In the genomic region with DNA sequence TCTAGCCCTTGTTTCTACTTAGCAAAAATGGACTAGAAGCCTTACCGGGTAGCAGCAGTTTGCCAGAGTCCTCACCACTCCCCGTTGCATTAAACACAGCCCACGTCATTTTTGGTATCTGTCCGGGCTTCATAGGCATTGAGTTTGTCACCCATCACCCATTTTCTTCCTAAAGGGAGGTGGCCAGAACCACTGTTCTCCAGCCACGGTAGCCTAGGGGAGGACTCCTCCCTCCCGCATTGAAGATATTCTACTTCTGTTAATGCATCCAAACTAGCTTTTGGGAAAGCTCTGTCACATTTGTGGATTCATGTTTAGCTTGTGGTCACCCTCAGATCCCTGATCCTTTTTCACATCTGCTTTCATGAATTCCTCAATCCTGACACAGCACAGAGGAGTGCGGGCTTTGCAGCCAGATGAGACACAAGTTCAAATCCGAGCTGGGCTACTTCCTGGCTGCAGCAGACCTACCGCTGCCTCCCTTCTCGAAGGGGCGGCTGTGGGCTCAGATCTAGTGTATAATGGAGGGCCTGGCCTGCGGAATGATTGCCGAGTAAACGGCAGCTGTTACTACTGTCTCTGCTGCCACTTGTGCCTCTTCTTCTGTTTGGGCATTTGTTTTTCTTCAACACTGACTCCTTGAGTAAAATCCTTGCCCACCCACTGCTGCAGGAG, we compare ENCODE assay signal across 15 cellular contexts.
A peak's percentile ranks its signal among the peaks of the same experiment; 100 is the strongest.
DNase-seq lines count a peak whose midpoint lies in the region; ATAC-seq and TF ChIP-seq lines count a peak whose summit lies in the region.
"Had no signal": no experiment of that assay in that cellular context is flagged by ENCODE, and none has a peak within 500 bp of the region (broad histone marks: within the 10 kb centered on the region; RNA-seq: fewer than 3 reads in every experiment).

No MANE protein-coding gene starts in this region.

- no peak overlapping the region for H3K4me3 ChIP-seq in endodermal cell (ENCODE audit: low read length)
- H3K4me3 ChIP-seq: breast epithelium, left ventricle myocardium inferior, spleen had no signal

- peak overlapping the region; percentile 48 for H3K4me3 Mint-ChIP-seq in activated naive CD8-positive, alpha-beta T cell treated with anti-CD3 and anti-CD28 coated beads, Interleukin-2, amount 10 ng/mL, durations not matched to agents 7 days and 5 days
- H3K4me3 Mint-ChIP-seq in activated naive CD8-positive, alpha-beta T cell treated with anti-CD3 and anti-CD28 coated beads for 36 hours = no peak overlapping the region
- H3K4me3 Mint-ChIP-seq in T-cell (peak overlapping the region in 2 of 3 donors; percentile 18 to 22), endodermal cell (no peak overlapping the region)

- no peak for DNase-seq in activated naive CD8-positive, alpha-beta T cell treated with anti-CD3 and anti-CD28 coated beads, Interleukin-2, amount 10 ng/mL, durations not matched to agents 7 days and 5 days
- DNase-seq in activated naive CD8-positive, alpha-beta T cell treated with anti-CD3 and anti-CD28 coated beads for 36 hours = no peak
- DNase-seq in T-cell = no peak
- peak; percentile 48 for DNase-seq in fibroblast of peridontal ligament (ENCODE audit: extremely low read depth)
- DNase-seq in OCI-M1 (lab: John Stamatoyannopoulos, UW) = no peak
- DNase-seq in NCI-H2227 treated with DMSO at 0.1 percent for 48 hours (lab: John Stamatoyannopoulos, UW) = no peak
- DNase-seq in endodermal cell = no peak
- DNase-seq: NCI-H1694 treated with DMSO at 0.1 percent for 48 hours, NCI-H510A had no signal

- CTCF ChIA-PET in T-cell (lab: Charles Lee) = interaction anchor here in 1 of 2 donors (0.5 to 0.8 kb wide), 2 partner anchors 18 to 97 kb away, joined by 3 read pairs; no protein-coding TSS in a partner anchor

- TF ChIP-seq CTCF in endodermal cell (conservative IDR thresholded peaks at IDR 0.05) = no peak

- no peak overlapping the region for H3K9ac ChIP-seq in endodermal cell (ENCODE audit: extremely low read depth, low read length, poor library complexity, severe bottlenecking)

- no peaks in the 10 kb centered on the region for H3K27me3 ChIP-seq in endodermal cell (ENCODE audit: control insufficient read depth, insufficient read depth, low read length, poor library complexity, severe bottlenecking)
- H3K27me3 ChIP-seq: breast epithelium had no signal

- no peak for ATAC-seq in activated naive CD8-positive, alpha-beta T cell treated with anti-CD3 and anti-CD28 coated beads, Interleukin-2, amount 10 ng/mL, durations not matched to agents 7 days and 5 days (ENCODE audit: low read depth)
- no peak for ATAC-seq in T-cell (replicated peaks in 1 of 4)
- no peak for ATAC-seq in GM21576 (IDR thresholded peaks at IDR 0.05; ENCODE audit: unreplicated experiment)

- no peaks in the 10 kb centered on the region for H3K36me3 ChIP-seq in endodermal cell (ENCODE audit: control insufficient read depth, insufficient read depth, low read length)
- H3K36me3 ChIP-seq: breast epithelium, left ventricle myocardium inferior, spleen had no signal

- WGBS in endodermal cell (ENCODE audit: insufficient coverage in 1 of 2, insufficient read length in 1 of 2), 2 experiments = 92 to 96% methylated on average over 10 to 14 of the region's 14 CpGs

- H3K4me1 ChIP-seq in endodermal cell (ENCODE audit: control insufficient read depth, insufficient read depth, low read length) = no peaks in the 10 kb centered on the region
- H3K4me1 ChIP-seq: breast epithelium had no signal

- peaks cover 52% of the 10 kb centered on the region for H3K4me1 Mint-ChIP-seq in activated naive CD8-positive, alpha-beta T cell treated with anti-CD3 and anti-CD28 coated beads, Interleukin-2, amount 10 ng/mL, durations not matched to agents 7 days and 5 days
- peaks cover 31% of the 10 kb centered on the region for H3K4me1 Mint-ChIP-seq in activated naive CD8-positive, alpha-beta T cell treated with anti-CD3 and anti-CD28 coated beads for 36 hours
- H3K4me1 Mint-ChIP-seq in T-cell (peaks cover 15 to 66% (median 47%) of the 10 kb centered on the region in 3 donors), endodermal cell (no peaks in the 10 kb centered on the region)

- H3K27me3 Mint-ChIP-seq in activated naive CD8-positive, alpha-beta T cell treated with anti-CD3 and anti-CD28 coated beads, Interleukin-2, amount 10 ng/mL, durations not matched to agents 7 days and 5 days = peaks cover 23% of the 10 kb centered on the region
- peaks cover 66% of the 10 kb centered on the region for H3K27me3 Mint-ChIP-seq in activated naive CD8-positive, alpha-beta T cell treated with anti-CD3 and anti-CD28 coated beads for 36 hours
- peaks cover 37 to 46% of the 10 kb centered on the region in 2 donors for H3K27me3 Mint-ChIP-seq in T-cell
- H3K27me3 Mint-ChIP-seq in endodermal cell (ENCODE audit: insufficient read depth) = no peaks in the 10 kb centered on the region

- peak overlapping the region; percentile 73 for H3K27ac Mint-ChIP-seq in activated naive CD8-positive, alpha-beta T cell treated with anti-CD3 and anti-CD28 coated beads, Interleukin-2, amount 10 ng/mL, durations not matched to agents 7 days and 5 days
- no peak overlapping the region for H3K27ac Mint-ChIP-seq in activated naive CD8-positive, alpha-beta T cell treated with anti-CD3 and anti-CD28 coated beads for 36 hours
- H3K27ac Mint-ChIP-seq in T-cell (peak overlapping the region; percentile 65 to 89), endodermal cell (no peak overlapping the region)
- H3K27ac Mint-ChIP-seq: activated naive CD8-positive, alpha-beta T cell; progenitor cell of endocrine pancreas had no signal

- no peaks in the 10 kb centered on the region for H3K9me3 ChIP-seq in endodermal cell (ENCODE audit: control insufficient read depth, low read length)
- H3K9me3 ChIP-seq: breast epithelium, left ventricle myocardium inferior, spleen had no signal

- H3K9me3 Mint-ChIP-seq in activated naive CD8-positive, alpha-beta T cell treated with anti-CD3 and anti-CD28 coated beads, Interleukin-2, amount 10 ng/mL, durations not matched to agents 7 days and 5 days = no peaks in the 10 kb centered on the region
- no peaks in the 10 kb centered on the region for H3K9me3 Mint-ChIP-seq in activated naive CD8-positive, alpha-beta T cell treated with anti-CD3 and anti-CD28 coated beads for 36 hours
- H3K9me3 Mint-ChIP-seq in T-cell = no peaks in the 10 kb centered on the region
- H3K9me3 Mint-ChIP-seq in endodermal cell = no peaks in the 10 kb centered on the region

- no peaks in the 10 kb centered on the region for H3K36me3 Mint-ChIP-seq in activated naive CD8-positive, alpha-beta T cell treated with anti-CD3 and anti-CD28 coated beads, Interleukin-2, amount 10 ng/mL, durations not matched to agents 7 days and 5 days
- H3K36me3 Mint-ChIP-seq in activated naive CD8-positive, alpha-beta T cell treated with anti-CD3 and anti-CD28 coated beads for 36 hours = no peaks in the 10 kb centered on the region
- H3K36me3 Mint-ChIP-seq in T-cell (no peaks in the 10 kb centered on the region), endodermal cell (ENCODE audit: low read depth) (no peaks in the 10 kb centered on the region)
- H3K36me3 Mint-ChIP-seq: activated naive CD8-positive, alpha-beta T cell had no signal

- POLR2A ChIA-PET in activated naive CD8-positive, alpha-beta T cell treated with anti-CD3 and anti-CD28 coated beads, Interleukin-2, amount 10 ng/mL, durations not matched to agents 7 days and 5 days (lab: Charles Lee) = interaction anchor here (0.5 to 1.1 kb wide), 4 partner anchors 13 to 501 kb away, joined by 3 to 6 read pairs (median 4); partner anchors contain the start of genes EFHD2 and SPEN
- POLR2A ChIA-PET in T-cell (lab: Charles Lee) = interaction anchor here in 1 of 2 donors (0.5 to 0.7 kb wide), 2 partner anchors 65 to 66 kb away, joined by 3 to 4 read pairs; no protein-coding TSS in a partner anchor

- no peak overlapping the region for H3K27ac ChIP-seq in endodermal cell (ENCODE audit: low read depth, low read length)
- H3K27ac ChIP-seq: breast epithelium, left ventricle myocardium inferior had no signal

Comparison
In these comparisons a context has a peak if more than half of its experiments do, and no peak if none do; other contexts are left out.
1. H3K27ac Mint-ChIP-seq: peak in activated naive CD8-positive, alpha-beta T cell treated with anti-CD3 and anti-CD28 coated beads, Interleukin-2, amount 10 ng/mL, durations not matched to agents 7 days and 5 days (single experiment) and T-cell (2 of 2); none in activated naive CD8-positive, alpha-beta T cell treated with anti-CD3 and anti-CD28 coated beads for 36 hours (single experiment) and endodermal cell (single experiment).
2. H3K4me3 Mint-ChIP-seq: peak in activated naive CD8-positive, alpha-beta T cell treated with anti-CD3 and anti-CD28 coated beads, Interleukin-2, amount 10 ng/mL, durations not matched to agents 7 days and 5 days (single experiment) and T-cell (2 of 3); none in activated naive CD8-positive, alpha-beta T cell treated with anti-CD3 and anti-CD28 coated beads for 36 hours (single experiment) and endodermal cell (single experiment).